ENCODE assay signal across 8 cellular contexts in the genomic region with DNA sequence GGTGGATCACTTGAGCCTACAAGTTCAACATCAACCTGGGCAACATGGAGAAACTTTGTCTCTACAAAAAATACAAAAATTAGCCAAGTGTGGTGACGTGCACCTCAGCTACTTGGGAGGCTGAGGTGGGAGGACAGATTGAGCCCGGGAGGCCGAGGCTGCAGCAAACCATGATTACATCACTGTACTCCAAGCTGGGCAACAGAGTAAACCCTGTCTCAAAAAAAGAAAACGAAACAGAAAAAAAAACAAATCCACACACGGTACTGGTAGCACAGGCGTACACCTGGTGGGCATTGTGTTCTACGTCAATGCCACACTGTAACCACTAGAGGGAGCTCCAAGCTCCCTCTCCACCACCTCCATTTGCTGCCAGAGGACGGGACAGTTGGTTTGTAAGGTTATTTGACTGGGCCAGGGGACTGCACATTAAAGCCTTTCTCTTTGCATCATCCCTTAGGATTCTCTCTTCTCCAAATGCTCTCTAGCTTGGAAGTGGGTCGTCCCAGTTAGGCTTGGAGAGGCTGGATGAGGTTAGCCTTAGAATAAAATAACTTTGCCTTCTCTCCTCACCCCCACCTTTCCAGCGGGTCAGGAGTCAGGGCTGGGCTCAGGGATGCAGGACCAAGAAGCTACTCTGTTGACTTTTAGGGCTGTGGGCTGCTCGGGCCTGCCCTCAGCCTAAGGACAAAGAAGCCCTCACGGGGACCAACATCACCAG.
DNase-seq lines count a peak whose midpoint lies in the region; ATAC-seq and TF ChIP-seq lines count a peak whose summit lies in the region.

No MANE protein-coding gene starts in this region.

- H2BK5ac ChIP-seq in mesendoderm (ENCODE audit: low read length) = no peak overlapping the region

- no peak overlapping the region for H3K9ac ChIP-seq in mesendoderm (ENCODE audit: low read length)

- H3K9me3 ChIP-seq in suprapubic skin = no peaks in the 10 kb centered on the region

- no peak overlapping the region for H4K5ac ChIP-seq in mesendoderm (ENCODE audit: low read length)

- H3K4me3 ChIP-seq in dorsolateral prefrontal cortex (no peak overlapping the region), mesendoderm (ENCODE audit: low read length) (no peak overlapping the region), suprapubic skin (no peak overlapping the region)

- no peaks in the 10 kb centered on the region for H3K79me1 ChIP-seq in mesendoderm (ENCODE audit: low read length)

- ATAC-seq in GM18505 (IDR thresholded peaks at IDR 0.05; ENCODE audit: unreplicated experiment) = peak; percentile 68
- ATAC-seq in HG02870 (IDR thresholded peaks at IDR 0.05; ENCODE audit: unreplicated experiment) = peak; percentile 58

- H3K23ac ChIP-seq in mesendoderm (ENCODE audit: low read length) = no peak overlapping the region

- H2BK120ac ChIP-seq in mesendoderm (ENCODE audit: low read depth, low read length) = no peak overlapping the region

- DNase-seq in Ammon's horn (ENCODE audit: low spot score) (peak; percentile 77), NCI-H1694 treated with DMSO at 0.1 percent for 48 hours (lab: John Stamatoyannopoulos, UW) (peak; percentile 44), dorsolateral prefrontal cortex (peak in 1 of 10 donors; percentile 67), mesendoderm (peak; percentile 79), suprapubic skin (ENCODE audit: low spot score in 2 of 2) (peak in 1 of 2 donors; percentile 65)
- DNase-seq in activated CD4-positive, alpha-beta T cell treated with anti-CD3 and anti-CD28 coated beads for 4 hours = peak; percentile 14 to 25

- TF ChIP-seq CTCF in dorsolateral prefrontal cortex (IDR thresholded peaks at IDR 0.05 in 54 of 56, conservative IDR thresholded peaks at IDR 0.05 in 2 of 56; ENCODE audit: low read depth in 1 of 56, partially characterized antibody in 56 of 56) (peak; percentile 89 to 99 (median 96)), suprapubic skin (IDR thresholded peaks at IDR 0.05) (peak; percentile 89 to 93)

- TF ChIP-seq EP300 in suprapubic skin (IDR thresholded peaks at IDR 0.05) = no peak

- H3K27ac ChIP-seq in dorsolateral prefrontal cortex (peak overlapping the region in 42 of 59 donors; percentile 1 to 87 (median 60)), mesendoderm (ENCODE audit: low read depth, low read length) (no peak overlapping the region), suprapubic skin (no peak overlapping the region)

- no CpG with 5 or more reads among the region's 12 CpGs for WGBS in mesendoderm (ENCODE audit: extremely low coverage, insufficient coverage, low lambda C conversion rate)
- WGBS in suprapubic skin = 38% methylated on average over 11 of the region's 12 CpGs

- H3K4me1 ChIP-seq in mesendoderm (ENCODE audit: control insufficient read depth, low read depth, low read length) = peaks cover 4% of the 10 kb centered on the region
- peaks cover 16% of the 10 kb centered on the region for H3K4me1 ChIP-seq in suprapubic skin

- H3K18ac ChIP-seq in mesendoderm (ENCODE audit: low read length) = no peak overlapping the region

- H2AK5ac ChIP-seq in mesendoderm (ENCODE audit: low read length) = no peak overlapping the region

- no peak overlapping the region for H3K4ac ChIP-seq in mesendoderm (ENCODE audit: low read depth, low read length)

- TF ChIP-seq POLR2A in GM18505 (IDR thresholded peaks at IDR 0.05; ENCODE audit: borderline replicate concordance, extremely low read depth, insufficient read depth, insufficient read length) (no peak), suprapubic skin (IDR thresholded peaks at IDR 0.05) (no peak)

- no peak overlapping the region for H3K4me2 ChIP-seq in mesendoderm (ENCODE audit: low read length)

- intact Hi-C loops in dorsolateral prefrontal cortex (cut with DNase I) = loop anchor here (1.0 to 10.0 kb wide), 5 partner anchors 53 to 172 kb away; a partner anchor contains a TSS

- no peaks in the 10 kb centered on the region for H3K36me3 ChIP-seq in mesendoderm (ENCODE audit: control insufficient read depth, insufficient read depth, low read length)
- peaks cover 3% of the 10 kb centered on the region for H3K36me3 ChIP-seq in suprapubic skin

- H2BK15ac ChIP-seq in mesendoderm (replicated peaks; ENCODE audit: low read depth) = no peak overlapping the region

- H4K8ac ChIP-seq in mesendoderm (ENCODE audit: low read depth, low read length) = no peak overlapping the region

- no peaks in the 10 kb centered on the region for H3K79me2 ChIP-seq in mesendoderm (ENCODE audit: control insufficient read depth, insufficient read depth, low read length)

- H3K56ac ChIP-seq in mesendoderm (ENCODE audit: low read length) = no peak overlapping the region

- peaks cover 0 to 7% (median 0%) of the 10 kb centered on the region in 45 donors for H3K27me3 ChIP-seq in dorsolateral prefrontal cortex
- H3K27me3 ChIP-seq in mesendoderm (ENCODE audit: insufficient read depth, low read length, poor library complexity) = no peaks in the 10 kb centered on the region
- no peaks in the 10 kb centered on the region for H3K27me3 ChIP-seq in suprapubic skin

Comparison
In these comparisons a context has a peak if more than half of its experiments do, and no peak if none do; other contexts are left out.
1. H3K27ac ChIP-seq: peak in dorsolateral prefrontal cortex (42 of 59); none in mesendoderm (single experiment) and suprapubic skin (single experiment).